Comparison of ENCODE assay signal across 15 cellular contexts in genomic region chr5:1333286-1333685, GRCh38. TPM values are rescaled to one million over a fixed set of nuclear protein-coding genes. Genes with fewer than 3 reads are reported as not detected.
"Had no signal": no experiment of that assay in that cellular context is flagged by ENCODE, and none has a peak within 500 bp of the region (broad histone marks: within the 10 kb centered on the region; RNA-seq: fewer than 3 reads in every experiment).

No MANE protein-coding gene starts in this region.

RNA-seq across cellular contexts. Expression of gene TERT, which starts 38.4 kb away (rescaled TPM):
- total RNA-seq: dermis microvascular lymphatic vessel endothelial cell, esophagus mucosa, fibroblast of lung, fibroblast of villous mesenchyme, gastrocnemius medialis, heart right ventricle, lung microvascular endothelial cell, mucosa of gallbladder, occipital lobe, right cardiac atrium, thoracic aorta, transverse colon, ureter had no signal
- polyA plus RNA-seq: fibroblast of lung, heart right ventricle, liver, pancreas, right cardiac atrium had no signal
